24 cellular contexts compared by ENCODE assay signal in the genomic region with DNA sequence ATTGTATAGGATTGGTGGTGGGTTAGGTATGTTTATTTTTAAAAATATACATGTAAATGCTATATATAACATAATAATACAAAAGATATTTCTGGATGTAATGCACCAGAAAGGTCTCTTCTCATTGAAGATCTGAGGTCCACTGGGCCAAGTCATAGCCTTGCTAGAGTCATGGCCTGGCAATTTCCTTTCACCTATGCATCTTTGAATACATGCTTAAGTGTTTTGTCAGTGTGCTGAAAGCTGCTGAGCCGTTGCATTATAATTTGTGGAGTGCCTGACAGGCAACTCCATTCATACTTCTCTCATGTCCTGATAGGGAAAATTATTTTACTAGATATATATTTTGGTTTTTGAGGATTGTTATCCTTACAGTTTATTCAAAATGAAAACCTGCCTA.
"Had no signal": no experiment of that assay in that cellular context is flagged by ENCODE, and none has a peak within 500 bp of the region (broad histone marks: within the 10 kb centered on the region; RNA-seq: fewer than 3 reads in every experiment).

No MANE protein-coding gene starts in this region.

- ATAC-seq: activated CD4-positive, CD25-positive, alpha-beta regulatory T cell treated with anti-CD3 and anti-CD28 coated beads, Interleukin-2, amount 50 U/mL, for 24 hours; activated CD8-positive, alpha-beta T cell treated with anti-CD3 and anti-CD28 coated beads, Interleukin-2, amount 10 ng/mL, durations not matched to agents 7 days and 5 days; activated T-cell treated with anti-CD3 and anti-CD28 coated beads, Interleukin-2, amount 50 U/mL, for 4 hours; left lobe of liver had no signal

- H3K27me3 Mint-ChIP-seq: activated CD4-positive, alpha-beta T cell treated with anti-CD3 and anti-CD28 coated beads, Interleukin-2, amount 10 ng/mL, durations not matched to agents 7 days and 5 days had no signal

- H2AFZ ChIP-seq: hepatocyte had no signal

- H3K79me2 ChIP-seq: hepatocyte had no signal

- H3K36me3 Mint-ChIP-seq: mesothelial cell of epicardium had no signal

- H3K27ac Mint-ChIP-seq: activated CD4-positive, alpha-beta T cell treated with anti-CD3 and anti-CD28 coated beads, Interleukin-2, amount 10 ng/mL, durations not matched to agents 7 days and 5 days; activated CD8-positive, alpha-beta T cell treated with anti-CD3 and anti-CD28 coated beads, Interleukin-2, amount 10 ng/mL, durations not matched to agents 7 days and 5 days; activated naive CD4-positive, alpha-beta T cell treated with anti-CD3 and anti-CD28 coated beads for 36 hours; mesothelial cell of epicardium; nephron progenitor cell had no signal

- H3K27me3 ChIP-seq: hepatocyte, sigmoid colon had no signal

- H3K27ac ChIP-seq: hepatocyte, sigmoid colon had no signal

- H3K9me3 Mint-ChIP-seq: activated naive CD4-positive, alpha-beta T cell treated with anti-CD3 and anti-CD28 coated beads for 36 hours; activated T-cell treated with anti-CD3 and anti-CD28 coated beads, Interleukin-2, amount 50 U/mL, for 4 hours; nephron progenitor cell had no signal

- H3K9me3 ChIP-seq: sigmoid colon had no signal

- H3K36me3 ChIP-seq: sigmoid colon had no signal

- H3K4me1 ChIP-seq: sigmoid colon had no signal

- H3K4me3 Mint-ChIP-seq: activated CD4-positive, alpha-beta T cell treated with anti-CD3 and anti-CD28 coated beads, Interleukin-2, amount 10 ng/mL, durations not matched to agents 7 days and 5 days; activated CD8-positive, alpha-beta T cell treated with anti-CD3 and anti-CD28 coated beads, Interleukin-2, amount 10 ng/mL, durations not matched to agents 7 days and 5 days; activated naive CD4-positive, alpha-beta T cell treated with anti-CD3 and anti-CD28 coated beads for 36 hours; activated T-cell treated with anti-CD3 and anti-CD28 coated beads, Interleukin-2, amount 50 U/mL, for 4 hours; mesothelial cell of epicardium; nephron progenitor cell had no signal

- H3K4me3 ChIP-seq: hepatocyte, lung, sigmoid colon had no signal

- H3K4me2 ChIP-seq: hepatocyte had no signal

- DNase-seq: activated CD4-positive, alpha-beta T cell treated with anti-CD3 and anti-CD28 coated beads, Interleukin-2, amount 10 ng/mL, durations not matched to agents 7 days and 5 days; activated CD8-positive, alpha-beta memory T cell treated with anti-CD3 and anti-CD28 coated beads, Interleukin-2, amount 50 U/mL, for 4 hours; activated CD8-positive, alpha-beta T cell treated with anti-CD3 and anti-CD28 coated beads, Interleukin-2, amount 10 ng/mL, durations not matched to agents 7 days and 5 days; activated naive CD4-positive, alpha-beta T cell treated with anti-CD3 and anti-CD28 coated beads for 36 hours; activated T-cell treated with anti-CD3 and anti-CD28 coated beads, Interleukin-2, amount 50 U/mL, for 4 hours; anterior cingulate cortex; cerebellar nuclear complex; cortex of kidney; erythroblast; nephron progenitor cell; nucleus accumbens; sigmoid colon; stimulated activated CD4-positive, alpha-beta T cell treated with anti-CD3 and anti-CD28 coated beads, Interleukin-12 subunit alpha, Interleukin-12 subunit beta, amount 100 ng/mL, for 4 hours; stimulated activated CD4-positive, alpha-beta T cell treated with anti-CD3 and anti-CD28 coated beads, Interleukin-1b, Interleukin-23, amount 100 ng/mL, for 48 hours; stimulated activated CD8-positive, alpha-beta memory T cell treated with anti-CD3 and anti-CD28 coated beads, Interleukin-4, amount 100 ng/mL, for 48 hours; stimulated activated naive CD4-positive, alpha-beta T cell; T-helper 1 cell; T-helper 9 cell had no signal

- H3K4me1 Mint-ChIP-seq: activated CD4-positive, alpha-beta T cell treated with anti-CD3 and anti-CD28 coated beads, Interleukin-2, amount 10 ng/mL, durations not matched to agents 7 days and 5 days; mesothelial cell of epicardium had no signal

- FAIRE-seq: endometrium had no signal
